10 cellular contexts compared by ENCODE assay signal in the genomic region with DNA sequence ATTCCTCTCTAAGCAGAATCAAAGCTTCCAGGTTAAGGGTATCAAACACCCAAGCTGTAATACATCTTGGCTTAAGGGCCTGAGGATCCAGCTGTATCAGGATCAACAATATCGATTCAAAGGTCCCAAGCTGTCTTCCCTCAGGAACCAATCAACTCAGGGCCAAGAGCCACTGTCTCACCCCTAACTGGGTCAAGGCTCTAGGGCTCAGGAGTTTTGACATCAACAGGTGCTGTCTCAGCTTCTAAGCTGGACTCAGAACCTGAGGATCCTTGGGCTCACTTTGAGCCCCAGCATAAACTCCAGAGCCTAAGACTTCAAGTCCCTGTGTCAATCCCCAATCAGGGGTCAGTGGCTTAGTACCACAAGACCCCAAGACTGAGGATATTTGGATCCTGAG. TPM values are rescaled to one million over a fixed set of nuclear protein-coding genes. Genes with fewer than 3 reads are reported as not detected.
DNase-seq lines count a peak whose midpoint lies in the region; ATAC-seq and TF ChIP-seq lines count a peak whose summit lies in the region.
"Had no signal": no experiment of that assay in that cellular context is flagged by ENCODE, and none has a peak within 500 bp of the region (broad histone marks: within the 10 kb centered on the region; RNA-seq: fewer than 3 reads in every experiment).

No MANE protein-coding gene starts in this region.

- H3K4me1 ChIP-seq in heart left ventricle (peaks cover 0 to 22% (median 13%) of the 10 kb centered on the region in 12 donors), ascending aorta (peaks cover 5 to 13% of the 10 kb centered on the region in 2 donors), lower lobe of right lung (peaks cover 20% of the 10 kb centered on the region), urinary bladder (ENCODE audit: insufficient read depth) (peaks cover 2% of the 10 kb centered on the region)

- H3K36me3 ChIP-seq in heart left ventricle (peaks cover 0 to 26% (median 16%) of the 10 kb centered on the region in 9 donors), ascending aorta (peaks cover 4 to 6% of the 10 kb centered on the region in 2 donors), lower lobe of right lung (peaks cover 16% of the 10 kb centered on the region), urinary bladder (ENCODE audit: insufficient read depth) (no peaks in the 10 kb centered on the region)

- ATAC-seq in heart left ventricle (no peak), lower lobe of right lung (no peak)

- no peak for TF ChIP-seq POLR2A in heart left ventricle (IDR thresholded peaks at IDR 0.05)

- H3K27ac ChIP-seq in heart left ventricle (no peak overlapping the region), ascending aorta (no peak overlapping the region), lower lobe of right lung (no peak overlapping the region), urinary bladder (ENCODE audit: low read depth) (no peak overlapping the region)

- DNase-seq in heart left ventricle = no peak
- DNase-seq in cardiac septum (ENCODE audit: low spot score) = no peak
- no peak for DNase-seq in ascending aorta (ENCODE audit: low spot score in 2 of 2)
- no peak for DNase-seq in lower lobe of right lung
- no peak for DNase-seq in stimulated activated naive CD4-positive, alpha-beta T cell treated with Interleukin-2 at 50 U/mL for 16 hours (lab: John Stamatoyannopoulos, UW)
- DNase-seq in NCI-H2196 treated with DMSO at 0.1 percent for 48 hours (lab: John Stamatoyannopoulos, UW; ENCODE audit: unreplicated experiment) = no peak
- no peak for DNase-seq in NCI-H748 (lab: John Stamatoyannopoulos, UW; ENCODE audit: unreplicated experiment)
- DNase-seq: DMS79 treated with DMSO at 0.1 percent for 48 hours had no signal

- intact Hi-C loops in heart left ventricle (cut with DNase I) (no loop called here), cardiac septum (cut with DNase I) (no loop called here), ascending aorta (cut with DNase I) (no loop called here), lower lobe of right lung (cut with DNase I) (no loop called here)

- WGBS in heart left ventricle, 4 donors = 67 to 89% (median 81%) methylated on average over 1 of the region's 1 CpG
- 72% methylated on average over 1 of the region's 1 CpG for WGBS in urinary bladder

- peak overlapping the region in 11 of 12 donors; percentile 61 to 98 (median 88) for H3K4me3 ChIP-seq in heart left ventricle
- peak overlapping the region; percentile 91 to 96 for H3K4me3 ChIP-seq in ascending aorta
- H3K4me3 ChIP-seq in lower lobe of right lung = peak overlapping the region; percentile 97
- peak overlapping the region; percentile 73 for H3K4me3 ChIP-seq in urinary bladder (ENCODE audit: low read depth, low read length)

- TF ChIP-seq CTCF in heart left ventricle (IDR thresholded peaks at IDR 0.05) = no peak
- no peak for TF ChIP-seq CTCF in ascending aorta (IDR thresholded peaks at IDR 0.05)
- TF ChIP-seq CTCF in lower lobe of right lung (IDR thresholded peaks at IDR 0.05) = no peak

- H3K9me3 ChIP-seq in heart left ventricle (no peaks in the 10 kb centered on the region), ascending aorta (no peaks in the 10 kb centered on the region), lower lobe of right lung (no peaks in the 10 kb centered on the region)

- H3K27me3 ChIP-seq in heart left ventricle (no peaks in the 10 kb centered on the region), ascending aorta (no peaks in the 10 kb centered on the region), lower lobe of right lung (ENCODE audit: low read depth) (no peaks in the 10 kb centered on the region)

RNA-seq across cellular contexts. Expression of a gene that starts 0.9 kb away (rescaled TPM):
- total RNA-seq in heart left ventricle = 1 to 10 TPM; 1.5 to 3.6 (median 2.4) TPM
- 1 to 10 TPM; 1.0 to 5.0 TPM for polyA plus RNA-seq in heart left ventricle
- total RNA-seq in cardiac septum = 2.2 TPM
- 7.6 TPM for total RNA-seq in ascending aorta
- 6.0 TPM for total RNA-seq in lower lobe of right lung
- total RNA-seq in urinary bladder = 2.6 TPM
- polyA plus RNA-seq in urinary bladder = 8.9 TPM

RNA-seq across cellular contexts. Expression of a gene that starts 7.7 kb away (rescaled TPM):
- total RNA-seq in heart left ventricle = not detected
- polyA plus RNA-seq in heart left ventricle = not detected
- not detected for total RNA-seq in cardiac septum
- total RNA-seq in ascending aorta = not detected
- total RNA-seq in lower lobe of right lung = not detected
- total RNA-seq in urinary bladder = not detected
- polyA plus RNA-seq in urinary bladder = not detected
- total RNA-seq: lung microvascular endothelial cell had no signal

RNA-seq across cellular contexts. Expression of a gene that starts 13.8 kb away (rescaled TPM):
- total RNA-seq in heart left ventricle (100 to 1,000 TPM in 1 of 9 donors, 10 to 100 TPM in 8; 47.6 to 121 (median 54.6) TPM), cardiac septum (49.0 TPM), ascending aorta (160 TPM), lower lobe of right lung (77.0 TPM), urinary bladder (29.9 TPM)
- polyA plus RNA-seq in heart left ventricle (10 to 100 TPM; 57.2 to 57.6 TPM), urinary bladder (99.0 TPM)

RNA-seq across cellular contexts. Expression of a gene that starts 28.2 kb away (rescaled TPM):
- total RNA-seq in heart left ventricle (10 to 100 TPM; 33.7 to 57.4 (median 42.6) TPM), cardiac septum (50.4 TPM), ascending aorta (82.6 TPM), lower lobe of right lung (42.7 TPM), urinary bladder (35.4 TPM)
- polyA plus RNA-seq in heart left ventricle (10 to 100 TPM; 18.0 to 29.2 TPM), urinary bladder (50.7 TPM)

RNA-seq across cellular contexts. Expression of a gene that starts 28.9 kb away (rescaled TPM):
- total RNA-seq in heart left ventricle (1 to 10 TPM; 6.0 to 9.2 (median 7.8) TPM), cardiac septum (10.0 TPM), ascending aorta (12.0 TPM), lower lobe of right lung (8.6 TPM), urinary bladder (5.1 TPM)
- polyA plus RNA-seq in heart left ventricle (10 to 100 TPM; 12.3 to 13.0 TPM), urinary bladder (17.5 TPM)
